ENCODE assay signal across 8 cellular contexts in the genomic region with DNA sequence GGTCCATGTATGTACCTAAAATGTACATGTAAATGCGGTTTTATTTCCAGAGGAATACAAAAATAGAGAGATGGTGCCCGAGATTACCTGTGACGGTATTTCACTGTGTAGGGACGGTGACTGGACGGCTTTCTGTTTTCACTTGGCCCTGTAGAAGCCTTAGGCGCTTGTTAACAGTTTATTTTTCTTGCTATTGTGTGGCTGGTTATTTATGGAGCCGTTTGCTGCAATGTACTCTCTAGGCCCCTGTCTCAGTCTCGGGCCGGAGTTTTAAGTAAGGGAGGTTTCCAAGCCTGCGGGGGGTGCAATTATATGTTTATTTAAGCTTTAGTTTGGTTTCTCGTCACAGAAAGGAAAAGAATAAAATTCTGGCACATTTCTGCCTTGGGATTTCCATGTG. TPM values are rescaled to one million over a fixed set of nuclear protein-coding genes. Genes with fewer than 3 reads are reported as not detected.
DNase-seq lines count a peak whose midpoint lies in the region; ATAC-seq and TF ChIP-seq lines count a peak whose summit lies in the region.

No MANE protein-coding gene starts in this region.

- H3K36me3 ChIP-seq in SJCRH30 (peaks cover 8% of the 10 kb centered on the region; the same call in 1 of the 2 replicates), fibroblast of lung (ENCODE audit: control insufficient read depth, insufficient read depth, low read length) (no peaks in the 10 kb centered on the region), osteoblast (ENCODE audit: insufficient read depth, low read length) (peaks cover 4% of the 10 kb centered on the region)

- H2AFZ ChIP-seq in fibroblast of lung (ENCODE audit: low read length) = peak overlapping the region; percentile 99
- peak overlapping the region; percentile 100 for H2AFZ ChIP-seq in osteoblast (ENCODE audit: low read length)

- TF ChIP-seq CTCF in fibroblast of lung (conservative IDR thresholded peaks at IDR 0.05 in 1 of 2, IDR thresholded peaks at IDR 0.05 in 1 of 2; ENCODE audit: low read depth in 1 of 2, low read length in 2 of 2) (no peak), osteoblast (IDR thresholded peaks at IDR 0.05; ENCODE audit: extremely low read depth, low read depth, low read length) (no peak)

- H3K27ac ChIP-seq in SJCRH30 = peak overlapping the region; percentile 67
- peak overlapping the region; percentile 99 for H3K27ac ChIP-seq in fibroblast of lung (ENCODE audit: insufficient read depth, low read length)
- H3K27ac ChIP-seq in osteoblast (ENCODE audit: low read depth, low read length) = peak overlapping the region; percentile 95

- H3K9me3 ChIP-seq in SJCRH30 (replicated peaks) (no peaks in the 10 kb centered on the region), fibroblast of lung (ENCODE audit: control insufficient read depth, insufficient read depth, low read depth, low read length) (no peaks in the 10 kb centered on the region), osteoblast (ENCODE audit: low read depth, low read length) (no peaks in the 10 kb centered on the region)

- peak; percentile 9 for ATAC-seq in GM18508 (IDR thresholded peaks at IDR 0.05; ENCODE audit: insufficient read depth, unreplicated experiment)
- peak; percentile 17 for ATAC-seq in HG02885 (IDR thresholded peaks at IDR 0.05; ENCODE audit: poor library complexity, unreplicated experiment)

- DNase-seq in AG08395 (ENCODE audit: low spot score) (peak; percentile 10), SJCRH30 (peak in 1 of 2 experiments; percentile 38), fibroblast of lung (ENCODE audit: low read depth in 2 of 2) (no peak), osteoblast (ENCODE audit: insufficient read length, low spot score, missing footprints) (no peak), HuH-7 (ENCODE audit: low spot score) (no peak), glomerular visceral epithelial cell (ENCODE audit: extremely low spot score) (no peak)

- H3K79me2 ChIP-seq in fibroblast of lung (ENCODE audit: control insufficient read depth, insufficient read depth, low read length) = peaks cover 18% of the 10 kb centered on the region
- peaks cover 32% of the 10 kb centered on the region for H3K79me2 ChIP-seq in osteoblast (ENCODE audit: insufficient read depth, low read length)

- peak overlapping the region; percentile 92 for H3K9ac ChIP-seq in fibroblast of lung (ENCODE audit: insufficient read depth, low read length)

- H4K20me1 ChIP-seq in fibroblast of lung (ENCODE audit: control insufficient read depth, extremely low read depth, insufficient read depth, low read length) (no peaks in the 10 kb centered on the region), osteoblast (ENCODE audit: insufficient read depth, low read length) (no peaks in the 10 kb centered on the region)

- no peaks in the 10 kb centered on the region for H3K27me3 ChIP-seq in SJCRH30
- no peaks in the 10 kb centered on the region for H3K27me3 ChIP-seq in fibroblast of lung (ENCODE audit: control insufficient read depth, insufficient read depth, low read length)
- no peaks in the 10 kb centered on the region for H3K27me3 ChIP-seq in osteoblast (ENCODE audit: insufficient read depth, low read length)

- H3K4me3 ChIP-seq in SJCRH30 (peak overlapping the region; percentile 84), fibroblast of lung (replicated peaks in 1 of 4; ENCODE audit: control extremely low read depth in 1 of 4, insufficient read depth in 1 of 4, low read depth in 3 of 4, low read length in 4 of 4) (peak overlapping the region; percentile 82 to 99 (median 90)), osteoblast (ENCODE audit: insufficient read depth, low read length) (peak overlapping the region; percentile 81)

- H3K4me1 ChIP-seq in SJCRH30 = 0 out of 2 replicates have a peak, but pooled peaks cover 6% of the 10 kb centered on the region
- H3K4me1 ChIP-seq in fibroblast of lung (ENCODE audit: control insufficient read depth, extremely low read depth, insufficient read depth, low read length) = peaks cover 2% of the 10 kb centered on the region
- peaks cover 20% of the 10 kb centered on the region for H3K4me1 ChIP-seq in osteoblast (ENCODE audit: insufficient read depth, low read length)

- H3K4me2 ChIP-seq in fibroblast of lung (ENCODE audit: extremely low read depth, insufficient read depth, low read length) = peak overlapping the region; percentile 87
- H3K4me2 ChIP-seq in osteoblast (ENCODE audit: insufficient read depth, low read length) = peak overlapping the region; percentile 92

RNA-seq across cellular contexts. Expression of a gene that starts 0.4 kb away (rescaled TPM):
- total RNA-seq in SJCRH30 (2014; rRNA removed; shearing (Covaris generic)) = 12.1 and 15.5 TPM in 2 replicates
- 9.1 and 9.8 TPM in 2 replicates for total RNA-seq in fibroblast of lung
- polyA plus RNA-seq in fibroblast of lung = 3.4 and 4.3 TPM in 2 replicates
- polyA plus RNA-seq in fibroblast of lung (2012) = 2.6 and 3.2 TPM in 2 replicates
- 1.1 TPM in 1 of 2 replicates, not detected in the other for polyA minus RNA-seq in fibroblast of lung (ENCODE audit: low replicate concordance)
- total RNA-seq in osteoblast = 11.9 and 13.6 TPM in 2 replicates

RNA-seq across cellular contexts. Expression of a gene that starts 0.7 kb away (rescaled TPM):
- total RNA-seq in SJCRH30 (2014; rRNA removed; shearing (Covaris generic)) = 115 and 149 TPM in 2 replicates
- total RNA-seq in fibroblast of lung (12.6 and 21.3 TPM in 2 replicates), osteoblast (10.5 and 13.3 TPM in 2 replicates)
- 16.7 and 22.5 TPM in 2 replicates for polyA plus RNA-seq in fibroblast of lung
- polyA plus RNA-seq in fibroblast of lung (2012) = 14.9 and 19.4 TPM in 2 replicates
- not detected in 2 replicates for polyA minus RNA-seq in fibroblast of lung (ENCODE audit: low replicate concordance)
